In the genomic region with DNA sequence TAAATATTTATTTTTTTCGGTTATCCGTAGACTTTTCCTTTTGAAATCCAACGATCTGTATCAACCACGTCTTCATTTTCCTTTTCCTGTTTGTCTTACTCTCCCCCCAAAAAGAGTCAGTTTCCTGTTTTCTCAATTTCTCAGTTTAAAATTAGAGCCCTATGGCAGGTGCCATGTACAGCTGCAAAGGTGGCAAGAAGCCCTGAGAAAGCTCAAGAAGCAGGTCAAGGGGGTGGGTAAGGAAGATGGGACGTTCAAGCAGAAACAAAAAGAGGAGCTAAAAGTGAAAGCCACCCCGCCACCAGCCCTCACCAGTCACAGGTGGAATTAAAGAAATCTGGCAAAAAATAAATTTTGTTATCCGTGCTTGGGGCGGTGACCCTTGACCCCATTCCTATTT, we compare ENCODE assay signal across 14 cellular contexts. TPM values are rescaled to one million over a fixed set of nuclear protein-coding genes. Genes with fewer than 3 reads are reported as not detected.
DNase-seq lines count a peak whose midpoint lies in the region; ATAC-seq and TF ChIP-seq lines count a peak whose summit lies in the region.
"Had no signal": no experiment of that assay in that cellular context is flagged by ENCODE, and none has a peak within 500 bp of the region (broad histone marks: within the 10 kb centered on the region; RNA-seq: fewer than 3 reads in every experiment).

No MANE protein-coding gene starts in this region.

- no peaks in the 10 kb centered on the region for H3K4me1 ChIP-seq in heart left ventricle
- H3K4me1 ChIP-seq: upper lobe of right lung had no signal

- no peak for TF ChIP-seq CTCF in heart left ventricle (IDR thresholded peaks at IDR 0.05)

- H3K27me3 Mint-ChIP-seq in activated CD4-positive, alpha-beta T cell treated with anti-CD3 and anti-CD28 coated beads, Interleukin-2, amount 10 ng/mL, durations not matched to agents 24 days and 14 days: no peaks in the 10 kb centered on the region
- H3K27me3 Mint-ChIP-seq in naive thymus-derived CD8-positive, alpha-beta T cell: no peaks in the 10 kb centered on the region

- no peaks in the 10 kb centered on the region for H3K27me3 ChIP-seq in heart left ventricle
- H3K27me3 ChIP-seq: upper lobe of right lung had no signal

- POLR2A ChIA-PET in naive thymus-derived CD8-positive, alpha-beta T cell (lab: Charles Lee): interaction anchor here (0.7 to 1.2 kb wide), 3 partner anchors 9 to 234 kb away, joined by 3 read pairs; no protein-coding TSS in a partner anchor

- H3K27ac ChIP-seq in heart left ventricle: no peak overlapping the region
- H3K27ac ChIP-seq: upper lobe of right lung had no signal

- H3K9me3 ChIP-seq in heart left ventricle: no peaks in the 10 kb centered on the region
- H3K9me3 ChIP-seq: upper lobe of right lung had no signal

- H3K4me1 Mint-ChIP-seq in activated CD4-positive, alpha-beta T cell treated with anti-CD3 and anti-CD28 coated beads, Interleukin-2, amount 10 ng/mL, durations not matched to agents 24 days and 14 days: peaks cover 13% of the 10 kb centered on the region
- H3K4me1 Mint-ChIP-seq in naive thymus-derived CD8-positive, alpha-beta T cell: peaks cover 9 to 32% (median 21%) of the 10 kb centered on the region in 4 donors

- H3K36me3 Mint-ChIP-seq in activated CD4-positive, alpha-beta T cell treated with anti-CD3 and anti-CD28 coated beads, Interleukin-2, amount 10 ng/mL, durations not matched to agents 24 days and 14 days (ENCODE audit: low read depth): peaks cover 4% of the 10 kb centered on the region
- H3K36me3 Mint-ChIP-seq in naive thymus-derived CD8-positive, alpha-beta T cell: peaks cover 0 to under 1% (median 0%) of the 10 kb centered on the region in 3 donors

- H3K9me3 Mint-ChIP-seq in activated CD4-positive, alpha-beta T cell treated with anti-CD3 and anti-CD28 coated beads, Interleukin-2, amount 10 ng/mL, durations not matched to agents 24 days and 14 days: no peaks in the 10 kb centered on the region
- no peaks in the 10 kb centered on the region for H3K9me3 Mint-ChIP-seq in naive thymus-derived CD8-positive, alpha-beta T cell

- DNase-seq in activated CD4-positive, alpha-beta T cell treated with anti-CD3 and anti-CD28 coated beads, Interleukin-2, amount 10 ng/mL, durations not matched to agents 24 days and 14 days: no peak
- no peak for DNase-seq in activated CD4-positive, alpha-beta T cell treated with anti-CD3 and anti-CD28 coated beads for 4 hours
- peak; percentile 86 for DNase-seq in RPMI8226
- peak in 1 of 10 donors; percentile 15 for DNase-seq in naive thymus-derived CD8-positive, alpha-beta T cell
- DNase-seq in heart left ventricle: no peak
- DNase-seq in NCI-H187 treated with DMSO at 0.1 percent for 48 hours (lab: John Stamatoyannopoulos, UW): no peak
- DNase-seq: MV-4-11; NCI-H446 treated with DMSO at 0.1 percent for 48 hours; Right ventricle myocardium superior; stimulated activated CD4-positive, alpha-beta T cell treated with anti-CD3 and anti-CD28 coated beads, Interleukin-12 subunit alpha, Interleukin-12 subunit beta, amount 100 ng/mL, for 4 hours; upper lobe of right lung had no signal

- 63 to 72% (median 68%) methylated on average over 8 of the region's 8 CpGs for WGBS in heart left ventricle, 4 donors

- intact Hi-C loops in activated CD4-positive, alpha-beta T cell treated with anti-CD3 and anti-CD28 coated beads, Interleukin-2, amount 10 ng/mL, durations not matched to agents 24 days and 14 days (cut with micrococcal nuclease): no loop called here
- intact Hi-C loops in heart left ventricle (cut with DNase I): no loop called here

- peak overlapping the region; percentile 58 for H3K4me3 Mint-ChIP-seq in activated CD4-positive, alpha-beta T cell treated with anti-CD3 and anti-CD28 coated beads, Interleukin-2, amount 10 ng/mL, durations not matched to agents 24 days and 14 days
- H3K4me3 Mint-ChIP-seq in naive thymus-derived CD8-positive, alpha-beta T cell: peak overlapping the region; percentile 44 to 85 (median 74)

- peak overlapping the region; percentile 5 for H3K27ac Mint-ChIP-seq in activated CD4-positive, alpha-beta T cell treated with anti-CD3 and anti-CD28 coated beads, Interleukin-2, amount 10 ng/mL, durations not matched to agents 24 days and 14 days
- peak overlapping the region; percentile 5 to 93 (median 86) for H3K27ac Mint-ChIP-seq in naive thymus-derived CD8-positive, alpha-beta T cell

- peak; percentile 65 for ATAC-seq in GM21529 (IDR thresholded peaks at IDR 0.05; ENCODE audit: unreplicated experiment)
- ATAC-seq in naive thymus-derived CD8-positive, alpha-beta T cell: peak; percentile 49 to 59
- no peak for ATAC-seq in HG02571 (IDR thresholded peaks at IDR 0.05; ENCODE audit: unreplicated experiment)
- no peak for ATAC-seq in heart left ventricle
- ATAC-seq: upper lobe of right lung had no signal

- H3K36me3 ChIP-seq in heart left ventricle: peaks cover 0 to 9% (median 0%) of the 10 kb centered on the region in 9 donors
- H3K36me3 ChIP-seq: upper lobe of right lung had no signal

- no peak for TF ChIP-seq POLR2A in heart left ventricle (IDR thresholded peaks at IDR 0.05)

- H3K4me3 ChIP-seq in heart left ventricle: no peak overlapping the region
- H3K4me3 ChIP-seq: lung, upper lobe of right lung had no signal

RNA-seq across cellular contexts. Expression of gene SLC35E3, which starts 26.7 kb away (rescaled TPM):
- total RNA-seq in activated CD4-positive, alpha-beta T cell treated with anti-CD3 and anti-CD28 coated beads, Interleukin-2, amount 10 ng/mL, durations not matched to agents 24 days and 14 days: 3.8 and 4.2 TPM in 2 replicates
- 10 to 100 TPM; 11.2 to 12.8 TPM for total RNA-seq in naive thymus-derived CD8-positive, alpha-beta T cell
- polyA plus RNA-seq in naive thymus-derived CD8-positive, alpha-beta T cell: 10 to 100 TPM; 10.9 to 12.0 (median 12.0) TPM
- 1 to 10 TPM; 2.6 to 8.6 (median 5.4) TPM for total RNA-seq in heart left ventricle
- polyA plus RNA-seq in heart left ventricle: 1 to 10 TPM; 2.9 to 7.1 TPM

RNA-seq across cellular contexts. Expression of gene MDM2, which starts 35.3 kb away (rescaled TPM):
- total RNA-seq in activated CD4-positive, alpha-beta T cell treated with anti-CD3 and anti-CD28 coated beads, Interleukin-2, amount 10 ng/mL, durations not matched to agents 24 days and 14 days: 227 and 233 TPM in 2 replicates
- total RNA-seq in naive thymus-derived CD8-positive, alpha-beta T cell: 10 to 100 TPM; 85.1 to 90.4 TPM
- 10 to 100 TPM in 2 of 3 donors, 1 to 10 TPM in 1; 7.6 to 17.9 (median 12.8) TPM for polyA plus RNA-seq in naive thymus-derived CD8-positive, alpha-beta T cell
- 10 to 100 TPM; 41.0 to 78.8 (median 50.9) TPM for total RNA-seq in heart left ventricle
- polyA plus RNA-seq in heart left ventricle: 10 to 100 TPM; 16.2 to 46.9 TPM

Comparison
In these comparisons a context has a peak if more than half of its experiments do, and no peak if none do; other contexts are left out.
1. ATAC-seq: peak in GM21529 (single experiment) and naive thymus-derived CD8-positive, alpha-beta T cell (2 of 2); none in HG02571 (single experiment) and heart left ventricle (0 of 4).